ENCODE assay signal across 1 cellular context in the genomic region with DNA sequence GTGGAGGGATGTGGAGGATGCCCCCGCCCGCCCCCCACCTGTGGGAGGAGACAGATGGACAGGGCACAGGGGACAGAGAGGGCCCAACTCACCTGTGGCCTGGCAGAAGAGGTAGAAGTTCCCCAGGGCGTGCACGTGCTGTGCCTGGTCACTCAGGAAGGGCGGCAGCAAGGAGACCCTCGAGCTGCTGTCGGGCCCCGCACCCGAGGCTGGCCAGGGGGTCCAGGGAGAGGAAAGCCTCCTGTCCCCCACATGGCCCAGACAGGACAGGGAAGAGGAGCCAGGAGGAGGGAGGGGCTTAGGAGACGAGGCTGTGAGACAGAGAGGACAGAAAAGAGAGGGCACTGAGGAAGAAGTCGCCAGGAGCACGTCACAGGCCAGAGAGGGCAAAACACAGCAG.
TF ChIP-seq lines count a peak whose summit lies in the region.

No MANE protein-coding gene starts in this region.

TF ChIP-seq in IMR-90, 13 proteins besides CTCF, POLR2A, EP300 and RAD21 (continued from another document):
- TF ChIP-seq ELK1 (IDR thresholded peaks at IDR 0.05; ENCODE audit: borderline replicate concordance, low read depth, low read length) (no peak), MAZ (IDR thresholded peaks at IDR 0.05; ENCODE audit: borderline replicate concordance, low read depth, low read length) (no peak), FOS (IDR thresholded peaks at IDR 0.05; ENCODE audit: low read depth, low read length) (no peak), USF2 (IDR thresholded peaks at IDR 0.05; ENCODE audit: low read depth, low read length) (no peak), MXI1 (IDR thresholded peaks at IDR 0.05; ENCODE audit: borderline replicate concordance, low read depth, low read length) (no peak), NFE2L2 (IDR thresholded peaks at IDR 0.05; ENCODE audit: low read depth, low read length) (no peak), CHD1 (IDR thresholded peaks at IDR 0.05; ENCODE audit: low read depth, low read length) (no peak), SMC3 (IDR thresholded peaks at IDR 0.05; ENCODE audit: low read depth, low read length) (no peak), RFX5 (IDR thresholded peaks at IDR 0.05; ENCODE audit: low read depth, low read length) (no peak)
